Comparison of ENCODE assay signal across 8 cellular contexts in genomic region chr20:64077876-64078551, GRCh38. TPM values are rescaled to one million over a fixed set of nuclear protein-coding genes. Genes with fewer than 3 reads are reported as not detected.
DNase-seq lines count a peak whose midpoint lies in the region; ATAC-seq and TF ChIP-seq lines count a peak whose summit lies in the region.

No MANE protein-coding gene starts in this region.

- H3K4me3 ChIP-seq in GM23338 (peak overlapping the region; percentile 75; the same call in 1 of the 2 replicates), duodenal mucosa (ENCODE audit: low read depth in 1 of 2, low read length in 2 of 2) (peak overlapping the region; percentile 71), skin epidermis (peak overlapping the region; percentile 62 to 88 (median 74)), WERI-Rb-1 (ENCODE audit: low read depth, low read length) (no peak overlapping the region)

- H3K27ac Mint-ChIP-seq in GM23338 = no peak overlapping the region
- peak overlapping the region; percentile 84 for H3K27ac Mint-ChIP-seq in T-helper 1 cell treated with Interleukin-12 subunit alpha and Interleukin-12 subunit beta and Interleukin-4 antibody, amounts not matched to agents 30 μg/mL and 1 μg/mL, for 36 hours

- H3K9me3 Mint-ChIP-seq in GM23338 = no peaks in the 10 kb centered on the region
- no peaks in the 10 kb centered on the region for H3K9me3 Mint-ChIP-seq in T-helper 1 cell treated with Interleukin-12 subunit alpha and Interleukin-12 subunit beta and Interleukin-4 antibody, amounts not matched to agents 30 μg/mL and 1 μg/mL, for 36 hours

- H3K9me2 ChIP-seq in GM23338 (ENCODE audit: insufficient read depth) = no peaks in the 10 kb centered on the region

- ATAC-seq in GM23338 = peak; percentile 3; the same call in 2 of the 3 replicates

- peaks cover 32% of the 10 kb centered on the region for H3K27me3 Mint-ChIP-seq in GM23338 (ENCODE audit: insufficient read depth, low read depth, poor library complexity)
- H3K27me3 Mint-ChIP-seq in T-helper 1 cell treated with Interleukin-12 subunit alpha and Interleukin-12 subunit beta and Interleukin-4 antibody, amounts not matched to agents 30 μg/mL and 1 μg/mL, for 36 hours (ENCODE audit: low read depth) = peaks cover 6% of the 10 kb centered on the region

- 0 out of 2 replicates have a peak, but pooled peaks cover 5% of the 10 kb centered on the region for H3F3A ChIP-seq in GM23338 (replicated peaks; ENCODE audit: low read depth)

- no peaks in the 10 kb centered on the region for H4K20me1 ChIP-seq in GM23338 (replicated peaks; ENCODE audit: insufficient read depth)

- peaks cover 2% of the 10 kb centered on the region; the same call in 1 of the 3 replicates for H3K36me3 Mint-ChIP-seq in GM23338 (ENCODE audit: low read depth)
- H3K36me3 Mint-ChIP-seq in T-helper 1 cell treated with Interleukin-12 subunit alpha and Interleukin-12 subunit beta and Interleukin-4 antibody, amounts not matched to agents 30 μg/mL and 1 μg/mL, for 36 hours (ENCODE audit: low read depth) = peaks cover 19% of the 10 kb centered on the region

- no peak overlapping the region for H3K27ac ChIP-seq in GM23338 (ENCODE audit: low read depth)
- H3K27ac ChIP-seq in duodenal mucosa (ENCODE audit: low read depth, low read length) = no peak overlapping the region
- H3K27ac ChIP-seq in skin epidermis = peak overlapping the region in 20 of 21 experiments; percentile 21 to 94 (median 84)
- H3K27ac ChIP-seq in WERI-Rb-1 = no peak overlapping the region

- peak; percentile 57 for DNase-seq in GM23338 (ENCODE audit: low spot score)
- DNase-seq in NCI-H69 (lab: John Stamatoyannopoulos, UW) = no peak
- no peak for DNase-seq in WERI-Rb-1
- DNase-seq in NCI-H1417 (lab: John Stamatoyannopoulos, UW) = no peak
- DNase-seq in NCI-H446 (lab: John Stamatoyannopoulos, UW) = no peak

- H3K9me3 ChIP-seq in duodenal mucosa (ENCODE audit: control insufficient read depth in 1 of 2, low read length in 2 of 2) = no peaks in the 10 kb centered on the region
- H3K9me3 ChIP-seq in WERI-Rb-1 (ENCODE audit: severe bottlenecking) = no peaks in the 10 kb centered on the region

- H3K4me1 Mint-ChIP-seq in GM23338 = peaks cover 27% of the 10 kb centered on the region; the same call in 2 of the 3 replicates
- H3K4me1 Mint-ChIP-seq in T-helper 1 cell treated with Interleukin-12 subunit alpha and Interleukin-12 subunit beta and Interleukin-4 antibody, amounts not matched to agents 30 μg/mL and 1 μg/mL, for 36 hours (ENCODE audit: low read depth) = peaks cover 20% of the 10 kb centered on the region

- no peaks in the 10 kb centered on the region for H3K79me2 ChIP-seq in GM23338 (replicated peaks; ENCODE audit: insufficient read depth)

- H3K9ac ChIP-seq in duodenal mucosa (ENCODE audit: low read depth in 1 of 2, low read length in 2 of 2) = peak overlapping the region; percentile 14 to 54

- H3K36me3 ChIP-seq in GM23338 (ENCODE audit: insufficient read depth) (no peaks in the 10 kb centered on the region), duodenal mucosa (ENCODE audit: control insufficient read depth in 1 of 2, insufficient read depth in 2 of 2, low read length in 2 of 2) (peaks cover 0 to 10% of the 10 kb centered on the region in 2 donors), WERI-Rb-1 (no peaks in the 10 kb centered on the region)

- H3K27me3 ChIP-seq in GM23338 (ENCODE audit: insufficient read depth) = peaks cover 24% of the 10 kb centered on the region
- H3K27me3 ChIP-seq in duodenal mucosa (ENCODE audit: control insufficient read depth in 1 of 2, insufficient read depth in 2 of 2, low read length in 2 of 2) = peaks cover 5 to 21% of the 10 kb centered on the region in 2 donors
- H3K27me3 ChIP-seq in WERI-Rb-1 (ENCODE audit: insufficient read depth, low read depth, severe bottlenecking) = no peaks in the 10 kb centered on the region

- TF ChIP-seq CTCF in GM23338 (conservative IDR thresholded peaks at IDR 0.05; ENCODE audit: low read depth in 2 of 2) = no peak
- no peak for TF ChIP-seq CTCF in WERI-Rb-1 (IDR thresholded peaks at IDR 0.05; ENCODE audit: low read depth, low read length)

- peak overlapping the region; percentile 7; the same call in 1 of the 3 replicates for H3K4me3 Mint-ChIP-seq in GM23338
- H3K4me3 Mint-ChIP-seq in T-helper 1 cell treated with Interleukin-12 subunit alpha and Interleukin-12 subunit beta and Interleukin-4 antibody, amounts not matched to agents 30 μg/mL and 1 μg/mL, for 36 hours = peak overlapping the region; percentile 93

- H3K4me1 ChIP-seq in GM23338 (ENCODE audit: insufficient read depth) (peaks cover 19% of the 10 kb centered on the region; the same call in 1 of the 2 replicates), duodenal mucosa (ENCODE audit: control insufficient read depth in 1 of 2, insufficient read depth in 2 of 2, low read length in 2 of 2) (peaks cover 8 to 30% of the 10 kb centered on the region in 2 donors)

- H2AFZ ChIP-seq in GM23338 = no peak overlapping the region

- H3K4me2 ChIP-seq in GM23338 = peak overlapping the region; percentile 88; the same call in 1 of the 2 replicates

TF ChIP-seq in GM23338, 12 proteins besides CTCF, POLR2A, EP300 and RAD21:
- TF ChIP-seq REST (IDR thresholded peaks at IDR 0.05; ENCODE audit: unreplicated experiment) (no peak), ETS1 (IDR thresholded peaks at IDR 0.05) (no peak)

RNA-seq across cellular contexts. Expression of gene RGS19, which starts 1.3 kb away (rescaled TPM):
- total RNA-seq in GM23338 (2014; rRNA removed; shearing (Covaris generic)) = 15.0 and 19.7 TPM in 2 replicates
- polyA plus RNA-seq in GM23338 (2016; fragmentation: Nextera tagmentation; extraction: Ambion mirVana) = 12.5 and 13.1 TPM in 2 replicates

RNA-seq across cellular contexts. Expression of gene OPRL1, which starts 1.9 kb away (rescaled TPM):
- 0.74 and 1.1 TPM in 2 replicates for total RNA-seq in GM23338 (2014; rRNA removed; shearing (Covaris generic))
- 0.24 and 0.27 TPM in 2 replicates for polyA plus RNA-seq in GM23338 (2016; fragmentation: Nextera tagmentation; extraction: Ambion mirVana)

RNA-seq across cellular contexts. Expression of gene LKAAEAR1, which starts 6.2 kb away (rescaled TPM):
- 1.1 TPM in 1 of 2 replicates, not detected in the other for total RNA-seq in GM23338 (2014; rRNA removed; shearing (Covaris generic))
- polyA plus RNA-seq in GM23338 (2016; fragmentation: Nextera tagmentation; extraction: Ambion mirVana) = 1.8 and 2.4 TPM in 2 replicates

RNA-seq across cellular contexts. Expression of gene TCEA2, which starts 15.0 kb away (rescaled TPM):
- total RNA-seq in GM23338 (2014; rRNA removed; shearing (Covaris generic)) = 15.0 and 21.0 TPM in 2 replicates
- 54.4 and 58.9 TPM in 2 replicates for polyA plus RNA-seq in GM23338 (2016; fragmentation: Nextera tagmentation; extraction: Ambion mirVana)

RNA-seq across cellular contexts. Expression of gene SOX18, which starts 28.6 kb away (rescaled TPM):
- 0.21 TPM in 1 of 2 replicates, not detected in the other for total RNA-seq in GM23338 (2014; rRNA removed; shearing (Covaris generic))
- polyA plus RNA-seq in GM23338 (2016; fragmentation: Nextera tagmentation; extraction: Ambion mirVana) = not detected in 2 replicates

Comparison
In these comparisons a context has a peak if more than half of its experiments do, and no peak if none do; other contexts are left out.
1. H3K27ac ChIP-seq: peak in skin epidermis (20 of 21); none in GM23338 (single experiment), duodenal mucosa (single experiment) and WERI-Rb-1 (single experiment).